ENCODE assay signal across 21 cellular contexts in genomic region chr12:110203546-110203945, GRCh38.
A peak's percentile ranks its signal among the peaks of the same experiment; 100 is the strongest.
DNase-seq lines count a peak whose midpoint lies in the region; ATAC-seq and TF ChIP-seq lines count a peak whose summit lies in the region.
"Had no signal": no experiment of that assay in that cellular context is flagged by ENCODE, and none has a peak within 500 bp of the region (broad histone marks: within the 10 kb centered on the region; RNA-seq: fewer than 3 reads in every experiment).

No MANE protein-coding gene starts in this region.

- H3K4me3 ChIP-seq in SK-N-SH (ENCODE audit: low read depth in 2 of 2, low read length in 1 of 2) (no peak overlapping the region), heart left ventricle (no peak overlapping the region)

- POLR2A ChIA-PET in SK-N-SH (lab: Yijun Ruan, JAX): no interaction called here
- POLR2A ChIA-PET in activated CD8-positive, alpha-beta T cell treated with anti-CD3 and anti-CD28 coated beads for 36 hours (lab: Charles Lee): interaction anchor here (1.1 to 1.2 kb wide), 2 partner anchors 8 to 180 kb away, joined by 3 to 4 read pairs; no protein-coding TSS in a partner anchor

- peak overlapping the region; percentile 92 for H3K27ac Mint-ChIP-seq in neural crest cell (ENCODE audit: unreplicated experiment)
- H3K27ac Mint-ChIP-seq in activated CD8-positive, alpha-beta T cell treated with anti-CD3 and anti-CD28 coated beads for 36 hours: no peak overlapping the region
- no peak overlapping the region for H3K27ac Mint-ChIP-seq in activated T-cell treated with anti-CD3 and anti-CD28 coated beads, Interleukin-2, amount 50 U/mL, for 72 hours
- H3K27ac Mint-ChIP-seq: CD4-positive, alpha-beta T cell had no signal

- H2AFZ ChIP-seq in SK-N-SH (ENCODE audit: low read depth): no peak overlapping the region

- TF ChIP-seq RAD21 in SK-N-SH (IDR thresholded peaks at IDR 0.05; ENCODE audit: low read length): no peak

- H3K79me2 ChIP-seq in SK-N-SH (ENCODE audit: insufficient read depth): no peaks in the 10 kb centered on the region

- H3K4me2 ChIP-seq in SK-N-SH: no peak overlapping the region
- H3K4me2 ChIP-seq: KMS-11 had no signal

- CTCF ChIA-PET in SK-N-SH (lab: Yijun Ruan, JAX): interaction anchor here (1.2 to 1.3 kb wide), 2 partner anchors 10 to 228 kb away, joined by 3 read pairs; no protein-coding TSS in a partner anchor
- CTCF ChIA-PET in activated CD8-positive, alpha-beta T cell treated with anti-CD3 and anti-CD28 coated beads for 36 hours (lab: Charles Lee): interaction anchor here (0.6 to 1.2 kb wide), 3 partner anchors 11 to 57 kb away, joined by 3 to 4 read pairs (median 4); no protein-coding TSS in a partner anchor

- H3K4me3 Mint-ChIP-seq in neural crest cell: no peak overlapping the region
- no peak overlapping the region for H3K4me3 Mint-ChIP-seq in activated CD8-positive, alpha-beta T cell treated with anti-CD3 and anti-CD28 coated beads for 36 hours
- H3K4me3 Mint-ChIP-seq in activated T-cell treated with anti-CD3 and anti-CD28 coated beads, Interleukin-2, amount 50 U/mL, for 72 hours: no peak overlapping the region
- H3K4me3 Mint-ChIP-seq: CD4-positive, alpha-beta T cell had no signal

- H3K9me3 Mint-ChIP-seq in neural crest cell: no peaks in the 10 kb centered on the region
- H3K9me3 Mint-ChIP-seq in activated CD8-positive, alpha-beta T cell treated with anti-CD3 and anti-CD28 coated beads for 36 hours: no peaks in the 10 kb centered on the region
- H3K9me3 Mint-ChIP-seq in activated T-cell treated with anti-CD3 and anti-CD28 coated beads, Interleukin-2, amount 50 U/mL, for 72 hours: no peaks in the 10 kb centered on the region
- H3K9me3 Mint-ChIP-seq: CD4-positive, alpha-beta T cell had no signal

- no peak overlapping the region for H3K9ac ChIP-seq in SK-N-SH
- H3K9ac ChIP-seq: KMS-11 had no signal

- intact Hi-C loops in activated CD8-positive, alpha-beta T cell treated with anti-CD3 and anti-CD28 coated beads for 36 hours (cut with micrococcal nuclease): no loop called here
- intact Hi-C loops in heart left ventricle (cut with DNase I): no loop called here

- no peak for TF ChIP-seq EP300 in SK-N-SH (IDR thresholded peaks at IDR 0.05; ENCODE audit: borderline replicate concordance in 1 of 2, low read depth in 1 of 2, low read length in 1 of 2)

- no peaks in the 10 kb centered on the region for H3K9me2 ChIP-seq in SK-N-SH

- 94% methylated on average over 2 of the region's 2 CpGs for WGBS in SK-N-SH (ENCODE audit: low lambda C conversion rate)
- WGBS in heart left ventricle, 4 donors: 82 to 96% (median 89%) methylated on average over 2 of the region's 2 CpGs

- TF ChIP-seq POLR2A in heart left ventricle (IDR thresholded peaks at IDR 0.05): no peak

- H3K27me3 ChIP-seq in SK-N-SH (ENCODE audit: insufficient read depth): no peaks in the 10 kb centered on the region
- H3K27me3 ChIP-seq in heart left ventricle: no peaks in the 10 kb centered on the region
- H3K27me3 ChIP-seq: BE2C had no signal

- no peaks in the 10 kb centered on the region for H3F3A ChIP-seq in SK-N-SH (replicated peaks; ENCODE audit: insufficient read depth)

- DNase-seq in SK-N-SH (no peak), foreskin melanocyte (peak; percentile 67), neural crest cell (ENCODE audit: low read depth, low spot score) (no peak), amniotic stem cell (lab: John Stamatoyannopoulos, UW) (no peak), heart left ventricle (no peak)
- no peak for DNase-seq in activated CD8-positive, alpha-beta T cell treated with anti-CD3 and anti-CD28 coated beads for 36 hours
- no peak for DNase-seq in activated T-cell treated with anti-CD3 and anti-CD28 coated beads, Interleukin-2, amount 50 U/mL, for 72 hours
- DNase-seq: BE2C; Calu3; CD4-positive, alpha-beta T cell; H7; NCI-H1048; NCI-H146; NCI-H2081; NCI-H510A; NCI-H774; RPMI8226 had no signal

- H3K9me3 ChIP-seq in SK-N-SH (no peaks in the 10 kb centered on the region), heart left ventricle (no peaks in the 10 kb centered on the region)
- H3K9me3 ChIP-seq: BE2C had no signal

- no peaks in the 10 kb centered on the region for H3K27me3 Mint-ChIP-seq in neural crest cell (ENCODE audit: low read depth)
- no peaks in the 10 kb centered on the region for H3K27me3 Mint-ChIP-seq in activated CD8-positive, alpha-beta T cell treated with anti-CD3 and anti-CD28 coated beads for 36 hours
- H3K27me3 Mint-ChIP-seq in activated T-cell treated with anti-CD3 and anti-CD28 coated beads, Interleukin-2, amount 50 U/mL, for 72 hours (ENCODE audit: low read depth): no peaks in the 10 kb centered on the region
- H3K27me3 Mint-ChIP-seq: CD4-positive, alpha-beta T cell had no signal

- peaks cover 35% of the 10 kb centered on the region for H3K4me1 Mint-ChIP-seq in neural crest cell
- peaks cover 6% of the 10 kb centered on the region for H3K4me1 Mint-ChIP-seq in activated CD8-positive, alpha-beta T cell treated with anti-CD3 and anti-CD28 coated beads for 36 hours (ENCODE audit: low read depth)
- peaks cover 10% of the 10 kb centered on the region for H3K4me1 Mint-ChIP-seq in activated T-cell treated with anti-CD3 and anti-CD28 coated beads, Interleukin-2, amount 50 U/mL, for 72 hours (ENCODE audit: low read depth)

- H3K36me3 ChIP-seq in SK-N-SH (replicated peaks in 1 of 2; ENCODE audit: control insufficient read depth in 1 of 2, insufficient read depth in 2 of 2, low read length in 1 of 2): peaks cover 24 to 46% of the 10 kb centered on the region in 2 experiments
- H3K36me3 ChIP-seq in heart left ventricle: peaks cover 0 to 48% (median 21%) of the 10 kb centered on the region in 9 donors

- no peak overlapping the region for H3K27ac ChIP-seq in SK-N-SH (ENCODE audit: low read depth in 2 of 2, low read length in 1 of 2)
- H3K27ac ChIP-seq in heart left ventricle: no peak overlapping the region
- H3K27ac ChIP-seq: 22Rv1, KMS-11 had no signal

- peaks cover 8% of the 10 kb centered on the region for H3K36me3 Mint-ChIP-seq in neural crest cell (ENCODE audit: low read depth)
- H3K36me3 Mint-ChIP-seq in activated CD8-positive, alpha-beta T cell treated with anti-CD3 and anti-CD28 coated beads for 36 hours (ENCODE audit: low read depth): no peaks in the 10 kb centered on the region
- H3K36me3 Mint-ChIP-seq in activated T-cell treated with anti-CD3 and anti-CD28 coated beads, Interleukin-2, amount 50 U/mL, for 72 hours (ENCODE audit: insufficient read depth in 2 of 2): no peaks in the 10 kb centered on the region

- H3K4me1 ChIP-seq in SK-N-SH (ENCODE audit: control insufficient read depth in 1 of 2, insufficient read depth in 2 of 2, low read depth in 1 of 2, low read length in 1 of 2) (peaks cover 6 to 15% of the 10 kb centered on the region in 2 experiments), heart left ventricle (peaks cover 0 to 5% (median 0%) of the 10 kb centered on the region in 12 donors)

- TF ChIP-seq CTCF in SK-N-SH (IDR thresholded peaks at IDR 0.05) (no peak), neural crest cell (conservative IDR thresholded peaks at IDR 0.05) (no peak), heart left ventricle (IDR thresholded peaks at IDR 0.05) (no peak)
- no peak for TF ChIP-seq CTCF in activated CD8-positive, alpha-beta T cell treated with anti-CD3 and anti-CD28 coated beads for 36 hours (IDR thresholded peaks at IDR 0.05)

- H4K20me1 ChIP-seq in SK-N-SH (ENCODE audit: insufficient read depth): no peaks in the 10 kb centered on the region

- ATAC-seq in SK-N-SH treated with all-trans-retinoic acid at 6 μM for 48 hours (no peak), heart left ventricle (no peak)
- ATAC-seq in activated CD8-positive, alpha-beta T cell treated with anti-CD3 and anti-CD28 coated beads for 36 hours: no peak
- ATAC-seq in activated T-cell treated with anti-CD3 and anti-CD28 coated beads, Interleukin-2, amount 50 U/mL, for 72 hours (replicated peaks in 1 of 2): no peak
- ATAC-seq: HepG2 had no signal

TF ChIP-seq in SK-N-SH treated with all-trans-retinoic acid at 6 μM for 48 hours, 23 proteins besides CTCF, POLR2A, EP300 and RAD21 (continues in another document):
- TF ChIP-seq TOX (CRISPR knock-in tag; IDR thresholded peaks at IDR 0.05; ENCODE audit: borderline replicate concordance) (no peak), CSDC2 (CRISPR knock-in tag; IDR thresholded peaks at IDR 0.05) (no peak)

TF ChIP-seq in SK-N-SH, 30 proteins besides CTCF, POLR2A, EP300 and RAD21:
- no peak for TF ChIP-seq USF1 (IDR thresholded peaks at IDR 0.05; ENCODE audit: borderline replicate concordance, low read depth)
- no peak for TF ChIP-seq GABPA (IDR thresholded peaks at IDR 0.05; ENCODE audit: low read depth)
- TF ChIP-seq POLR2AphosphoS5 (IDR thresholded peaks at IDR 0.05; ENCODE audit: low read depth, low read length): no peak
- no peak for TF ChIP-seq FOXM1 (IDR thresholded peaks at IDR 0.05; ENCODE audit: low read depth)
- no peak for TF ChIP-seq NRF1 (IDR thresholded peaks at IDR 0.05; ENCODE audit: low read depth, low read length)
- TF ChIP-seq SIN3A (IDR thresholded peaks at IDR 0.05; ENCODE audit: borderline replicate concordance, low read depth, low read length): no peak
- no peak for TF ChIP-seq TCF12 (IDR thresholded peaks at IDR 0.05)
